ENCODE assay signal across 28 cellular contexts in genomic region chr15:73866881-73867410, GRCh38. TPM values are rescaled to one million over a fixed set of nuclear protein-coding genes. Genes with fewer than 3 reads are reported as not detected.
DNase-seq lines count a peak whose midpoint lies in the region; ATAC-seq and TF ChIP-seq lines count a peak whose summit lies in the region.
"Had no signal": no experiment of that assay in that cellular context is flagged by ENCODE, and none has a peak within 500 bp of the region (broad histone marks: within the 10 kb centered on the region; RNA-seq: fewer than 3 reads in every experiment).

No MANE protein-coding gene starts in this region.

- no peak overlapping the region for H3K18ac ChIP-seq in mesendoderm (ENCODE audit: low read length)

- no peaks in the 10 kb centered on the region; the same call in none of the 2 replicates for H3K27me3 ChIP-seq in DOHH2 (ENCODE audit: control insufficient read depth, low read length)
- H3K27me3 ChIP-seq in mesendoderm (ENCODE audit: insufficient read depth, low read length, poor library complexity): no peaks in the 10 kb centered on the region
- H3K27me3 ChIP-seq: thyroid gland had no signal

- H3K4me3 ChIP-seq in DOHH2 (ENCODE audit: low read length) (no peak overlapping the region), HEK293 (ENCODE audit: low read depth, low read length) (no peak overlapping the region), mesendoderm (ENCODE audit: low read length) (no peak overlapping the region)
- H3K4me3 ChIP-seq: HAP-1, sigmoid colon, thyroid gland had no signal

- ATAC-seq in WTC11 (peak; percentile 93), GM21529 (IDR thresholded peaks at IDR 0.05; ENCODE audit: unreplicated experiment) (no peak)

- H3K27ac Mint-ChIP-seq in WTC11: no peak overlapping the region
- H3K27ac Mint-ChIP-seq: activated B cell treated with CpG ODN at 0.5 μM for 24 hours; activated CD4-positive, alpha-beta memory T cell treated with anti-CD3 and anti-CD28 coated beads for 36 hours; activated naive CD4-positive, alpha-beta T cell treated with anti-CD3 and anti-CD28 coated beads for 36 hours had no signal

- H3K4ac ChIP-seq in mesendoderm (ENCODE audit: low read depth, low read length): no peak overlapping the region

- no peaks in the 10 kb centered on the region for H3K27me3 Mint-ChIP-seq in WTC11 (ENCODE audit: low read depth)

- H2BK5ac ChIP-seq in mesendoderm (ENCODE audit: low read length): no peak overlapping the region

- WGBS in mesendoderm (ENCODE audit: extremely low coverage, insufficient coverage, low lambda C conversion rate): no CpG with 5 or more reads among the region's 6 CpGs

- H3K9me3 Mint-ChIP-seq in WTC11: peaks cover 13% of the 10 kb centered on the region
- H3K9me3 Mint-ChIP-seq: activated CD4-positive, alpha-beta memory T cell treated with anti-CD3 and anti-CD28 coated beads for 36 hours had no signal

- H3K4me2 ChIP-seq in DOHH2 (ENCODE audit: low read length) (no peak overlapping the region), mesendoderm (ENCODE audit: low read length) (no peak overlapping the region)

- H3K36me3 Mint-ChIP-seq in WTC11: peaks cover 5% of the 10 kb centered on the region; the same call in 1 of the 2 replicates
- H3K36me3 Mint-ChIP-seq: activated CD4-positive, alpha-beta memory T cell treated with anti-CD3 and anti-CD28 coated beads for 36 hours had no signal

- POLR2A ChIA-PET in HEK293 (lab: Yijun Ruan, JAX): interaction anchor here (0.6 kb wide), 1 partner anchor 111 kb away, joined by 9 read pairs; no protein-coding TSS in a partner anchor
- POLR2A ChIA-PET in WTC11 (lab: Charles Lee): interaction anchor here (0.6 kb wide), 1 partner anchor 269 kb away, joined by 5 read pairs; no protein-coding TSS in a partner anchor

- H3K4me1 ChIP-seq in DOHH2 (ENCODE audit: control insufficient read depth, low read length) (no peaks in the 10 kb centered on the region), HEK293 (ENCODE audit: control insufficient read depth, insufficient read depth, low read length) (peaks cover 5% of the 10 kb centered on the region; the same call in 1 of the 2 replicates), mesendoderm (ENCODE audit: control insufficient read depth, low read depth, low read length) (no peaks in the 10 kb centered on the region)
- H3K4me1 ChIP-seq: HAP-1, sigmoid colon, thyroid gland had no signal

- no peaks in the 10 kb centered on the region for H3K9me2 ChIP-seq in DOHH2 (replicated peaks; ENCODE audit: control insufficient read depth, low read length)

- no peak overlapping the region for H3K23ac ChIP-seq in mesendoderm (ENCODE audit: low read length)

- no peaks in the 10 kb centered on the region for H4K20me1 ChIP-seq in DOHH2 (ENCODE audit: control insufficient read depth, insufficient read depth, low read depth, low read length)

- H3K36me3 ChIP-seq in DOHH2 (ENCODE audit: control insufficient read depth, low read length): no peaks in the 10 kb centered on the region
- H3K36me3 ChIP-seq in HEK293 (ENCODE audit: control insufficient read depth in 2 of 2, insufficient read depth in 1 of 2, low read length in 2 of 2): no peaks in the 10 kb centered on the region
- no peaks in the 10 kb centered on the region for H3K36me3 ChIP-seq in mesendoderm (ENCODE audit: control insufficient read depth, insufficient read depth, low read length)
- H3K36me3 ChIP-seq: HAP-1, sigmoid colon, thyroid gland had no signal

- H4K5ac ChIP-seq in mesendoderm (ENCODE audit: low read length): no peak overlapping the region

- H2BK15ac ChIP-seq in mesendoderm (replicated peaks; ENCODE audit: low read depth): no peak overlapping the region

- no peaks in the 10 kb centered on the region for H3K9me3 ChIP-seq in DOHH2 (ENCODE audit: control insufficient read depth, insufficient read depth, low read length)
- no peaks in the 10 kb centered on the region; the same call in 1 of the 2 replicates for H3K9me3 ChIP-seq in HEK293 (ENCODE audit: control insufficient read depth, insufficient read depth, low read depth, low read length)
- H3K9me3 ChIP-seq: HAP-1, sigmoid colon, thyroid gland had no signal

- H3K56ac ChIP-seq in mesendoderm (ENCODE audit: low read length): no peak overlapping the region

- H3K27ac ChIP-seq in DOHH2 (ENCODE audit: low read depth, low read length) (no peak overlapping the region), HEK293 (ENCODE audit: extremely low read depth, low read depth, low read length) (no peak overlapping the region), mesendoderm (ENCODE audit: low read depth, low read length) (no peak overlapping the region)
- H3K27ac ChIP-seq: sigmoid colon, thyroid gland had no signal

- H3K79me1 ChIP-seq in mesendoderm (ENCODE audit: low read length): no peaks in the 10 kb centered on the region

- H4K8ac ChIP-seq in mesendoderm (ENCODE audit: low read depth, low read length): no peak overlapping the region

- DNase-seq in WTC11 (ENCODE audit: low spot score) (peak; percentile 67), mesendoderm (peak; percentile 72), NCI-H2107 (lab: John Stamatoyannopoulos, UW) (no peak), cortex of kidney (lab: John Stamatoyannopoulos, UW) (no peak)
- DNase-seq: activated B cell treated with CpG ODN at 0.5 μM for 24 hours; activated CD4-positive, alpha-beta memory T cell treated with anti-CD3 and anti-CD28 coated beads for 36 hours; activated naive CD4-positive, alpha-beta T cell treated with anti-CD3 and anti-CD28 coated beads for 36 hours; activated T-cell treated with anti-CD3 and anti-CD28 coated beads, Interleukin-2, amount 50 U/mL, for 1 hour; aorta; COR-L47; KBM-7; mammary epithelial cell; NCI-H1048; NCI-H2081; NCI-H510A; SHP77 treated with DMSO at 0.1 percent for 48 hours; sigmoid colon; stimulated activated CD4-positive, alpha-beta T cell treated with anti-CD3 and anti-CD28 coated beads, Interleukin-1b, Interleukin-23, amount 100 ng/mL, for 48 hours; stimulated activated naive CD4-positive, alpha-beta T cell treated with Interleukin-2 at 50 U/mL for 16 hours; thyroid gland had no signal

- peak; percentile 27 for TF ChIP-seq CTCF in DOHH2 (IDR thresholded peaks at IDR 0.05; ENCODE audit: low read depth, low read length, poor library complexity, severe bottlenecking)
- TF ChIP-seq CTCF in HEK293 (tag by site-specific recombination; IDR thresholded peaks at IDR 0.05): 0 out of 2 replicates have a peak, but pooled peaks have one; percentile 16
- no peak; the same call in 1 of the 2 replicates for TF ChIP-seq CTCF in WTC11 (IDR thresholded peaks at IDR 0.05)

- CTCF ChIA-PET in HEK293 (lab: Yijun Ruan, JAX) (interaction anchor here (0.6 to 2.4 kb wide), 4 partner anchors 40 to 435 kb away, joined by 3 to 6 read pairs (median 4); no protein-coding TSS in a partner anchor), WTC11 (lab: Charles Lee) (interaction anchor here (0.6 to 4.6 kb wide), 72 partner anchors 8 to 458 kb away, joined by 3 to 35 read pairs (median 6); partner anchors contain the start of genes INSYN1 and LOXL1)

- H2AK5ac ChIP-seq in mesendoderm (ENCODE audit: low read length): no peak overlapping the region

- no peaks in the 10 kb centered on the region for H3F3A ChIP-seq in DOHH2 (ENCODE audit: control insufficient read depth, insufficient read depth)

- H3K79me2 ChIP-seq in DOHH2 (ENCODE audit: control insufficient read depth, low read length) (no peaks in the 10 kb centered on the region), mesendoderm (ENCODE audit: control insufficient read depth, insufficient read depth, low read length) (no peaks in the 10 kb centered on the region)

- no peak overlapping the region for H2BK120ac ChIP-seq in mesendoderm (ENCODE audit: low read depth, low read length)

- H3K9ac ChIP-seq in mesendoderm (ENCODE audit: low read length): no peak overlapping the region

- no peak overlapping the region for H3K4me3 Mint-ChIP-seq in WTC11
- H3K4me3 Mint-ChIP-seq: activated B cell treated with CpG ODN at 0.5 μM for 24 hours; activated CD4-positive, alpha-beta memory T cell treated with anti-CD3 and anti-CD28 coated beads for 36 hours; activated naive CD4-positive, alpha-beta T cell treated with anti-CD3 and anti-CD28 coated beads for 36 hours had no signal

- peaks cover 37% of the 10 kb centered on the region for H3K4me1 Mint-ChIP-seq in WTC11
- H3K4me1 Mint-ChIP-seq: activated B cell treated with CpG ODN at 0.5 μM for 24 hours had no signal

TF ChIP-seq in HEK293, 187 proteins besides CTCF, POLR2A, EP300 and RAD21 (continues in another document):
- no peak for TF ChIP-seq ZNF311 (tag by site-specific recombination; IDR thresholded peaks at IDR 0.05; ENCODE audit: borderline replicate concordance)
- no peak for TF ChIP-seq MYNN (tag by site-specific recombination; IDR thresholded peaks at IDR 0.05; ENCODE audit: borderline replicate concordance)
- no peak for TF ChIP-seq TCF7L2 (IDR thresholded peaks at IDR 0.05; ENCODE audit: borderline replicate concordance, low read depth, low read length)
- TF ChIP-seq ZBTB21 (tag by site-specific recombination; IDR thresholded peaks at IDR 0.05): no peak
- TF ChIP-seq ZNF23 (tag by site-specific recombination; IDR thresholded peaks at IDR 0.05; ENCODE audit: borderline replicate concordance): no peak
- TF ChIP-seq ZNF596 (tag by site-specific recombination; IDR thresholded peaks at IDR 0.05): no peak
- no peak for TF ChIP-seq ZFP41 (tag by site-specific recombination; IDR thresholded peaks at IDR 0.05; ENCODE audit: borderline replicate concordance)
- no peak for TF ChIP-seq SP7 (tag by site-specific recombination; IDR thresholded peaks at IDR 0.05)

TF ChIP-seq in WTC11, 78 proteins besides CTCF, POLR2A, EP300 and RAD21:
- TF ChIP-seq MYBL2 (CRISPR knock-in tag; IDR thresholded peaks at IDR 0.05): no peak
- TF ChIP-seq ETV6 (CRISPR knock-in tag; IDR thresholded peaks at IDR 0.05): peak; percentile 82; the same call in 1 of the 2 replicates
- TF ChIP-seq, protein P1, sequence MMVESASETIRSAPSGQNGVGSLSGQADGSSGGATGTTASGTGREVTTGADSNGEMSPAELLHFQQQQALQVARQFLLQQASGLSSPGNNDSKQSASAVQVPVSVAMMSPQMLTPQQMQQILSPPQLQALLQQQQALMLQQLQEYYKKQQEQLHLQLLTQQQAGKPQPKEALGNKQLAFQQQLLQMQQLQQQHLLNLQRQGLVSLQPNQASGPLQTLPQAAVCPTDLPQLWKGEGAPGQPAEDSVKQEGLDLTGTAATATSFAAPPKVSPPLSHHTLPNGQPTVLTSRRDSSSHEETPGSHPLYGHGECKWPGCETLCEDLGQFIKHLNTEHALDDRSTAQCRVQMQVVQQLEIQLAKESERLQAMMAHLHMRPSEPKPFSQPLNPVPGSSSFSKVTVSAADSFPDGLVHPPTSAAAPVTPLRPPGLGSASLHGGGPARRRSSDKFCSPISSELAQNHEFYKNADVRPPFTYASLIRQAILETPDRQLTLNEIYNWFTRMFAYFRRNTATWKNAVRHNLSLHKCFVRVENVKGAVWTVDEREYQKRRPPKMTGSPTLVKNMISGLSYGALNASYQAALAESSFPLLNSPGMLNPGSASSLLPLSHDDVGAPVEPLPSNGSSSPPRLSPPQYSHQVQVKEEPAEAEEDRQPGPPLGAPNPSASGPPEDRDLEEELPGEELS (CRISPR knock-in tag; IDR thresholded peaks at IDR 0.05): 0 out of 2 replicates have a peak, but pooled peaks have one; percentile 14

RNA-seq across cellular contexts. Expression of gene TBC1D21, which starts 6.4 kb away (rescaled TPM):
- total RNA-seq in WTC11 (2021): not detected in 3 replicates
- not detected for polyA plus RNA-seq in mesendoderm (2013, experiment 1 of 2)
- not detected for polyA plus RNA-seq in mesendoderm (2013, experiment 2 of 2)
- total RNA-seq: activated B cell treated with CpG ODN at 0.5 μM for 24 hours; activated CD4-positive, alpha-beta memory T cell treated with anti-CD3 and anti-CD28 coated beads for 36 hours; activated naive CD4-positive, alpha-beta T cell treated with anti-CD3 and anti-CD28 coated beads for 36 hours; aorta; mammary epithelial cell; myocyte; omental fat pad; sigmoid colon; T-helper 1 cell treated with Interleukin-12 subunit alpha and Interleukin-12 subunit beta and Interleukin-4 antibody, amounts not matched to agents 30 ng/mL and 1 ng/mL, for 36 hours; thyroid gland had no signal
- polyA plus RNA-seq: aorta, keratinocyte, mammary epithelial cell, sigmoid colon had no signal

RNA-seq across cellular contexts. Expression of gene LOXL1, which starts 59.3 kb away (rescaled TPM):
- 10.6 to 14.4 TPM (median 12.3 TPM) in 3 replicates for total RNA-seq in WTC11 (2021)
- 7.6 TPM for polyA plus RNA-seq in mesendoderm (2013, experiment 1 of 2)
- 7.6 TPM for polyA plus RNA-seq in mesendoderm (2013, experiment 2 of 2)

Comparison
In these comparisons a context has a peak if more than half of its experiments do, and no peak if none do; other contexts are left out.
1. DNase-seq: peak in WTC11 (single experiment) and mesendoderm (single experiment); none in NCI-H2107 (single experiment) and cortex of kidney (single experiment).